20 cellular contexts compared by ENCODE assay signal in the genomic region with DNA sequence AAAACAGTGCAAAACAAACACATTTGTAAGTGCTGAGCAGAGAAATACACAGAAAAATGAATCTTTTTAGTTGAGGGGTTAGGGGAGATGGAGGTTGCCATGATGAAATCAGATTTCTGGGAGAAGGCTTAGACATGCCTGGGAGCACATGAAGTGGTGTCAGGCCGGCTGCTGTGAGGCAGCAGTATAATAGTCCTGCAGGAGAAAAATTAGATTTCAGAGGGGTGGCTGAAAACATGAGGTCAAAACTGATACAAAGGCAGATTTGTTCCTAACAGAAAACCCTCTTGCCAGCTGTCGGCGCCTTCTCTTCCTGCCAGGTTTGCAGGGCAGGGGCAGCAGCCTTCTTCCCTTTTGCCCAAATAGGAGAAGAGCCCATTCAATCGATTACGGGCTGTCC.
"Had no signal": no experiment of that assay in that cellular context is flagged by ENCODE, and none has a peak within 500 bp of the region (broad histone marks: within the 10 kb centered on the region; RNA-seq: fewer than 3 reads in every experiment).

No MANE protein-coding gene starts in this region.

- H3K9me3 ChIP-seq: gastroesophageal sphincter, neutrophil, ovary, prostate gland, right atrium auricular region had no signal

- H3K27ac ChIP-seq: coronary artery, gastroesophageal sphincter, neutrophil, ovary, prostate gland, right atrium auricular region had no signal

- H3K27me3 ChIP-seq: gastroesophageal sphincter, neutrophil, ovary, right atrium auricular region had no signal

- H3K36me3 ChIP-seq: neutrophil, ovary, prostate gland, right atrium auricular region had no signal

- DNase-seq: activated B cell treated with CpG ODN at 0.5 μM for 24 hours; activated CD4-positive, alpha-beta T cell treated with anti-CD3 and anti-CD28 coated beads for 36 hours; activated CD4-positive, alpha-beta T cell treated with anti-CD3 and anti-CD28 coated beads, Interleukin-2, amount 50 U/mL, for 4 hours; activated CD8-positive, alpha-beta memory T cell treated with anti-CD3 and anti-CD28 coated beads for 24 hours; activated CD8-positive, alpha-beta memory T cell treated with anti-CD3 and anti-CD28 coated beads, Interleukin-2, amount 50 U/mL, for 4 hours; activated naive CD4-positive, alpha-beta T cell; activated naive CD8-positive, alpha-beta T cell treated with anti-CD3 and anti-CD28 coated beads for 36 hours; activated T-cell treated with anti-CD3 and anti-CD28 coated beads, Interleukin-2, amount 50 U/mL, for 24 hours; cerebellar nuclear complex; left cardiac atrium; ovary; stimulated activated CD4-positive, alpha-beta T cell treated with anti-CD3 and anti-CD28 coated beads, Interleukin-4, amount 100 ng/mL, for 24 hours; stimulated activated naive CD4-positive, alpha-beta T cell treated with Interleukin-2 at 50 U/mL for 16 hours; T1000 had no signal

- H3K4me1 ChIP-seq: gastroesophageal sphincter, prostate gland, right atrium auricular region had no signal

- H3K4me3 ChIP-seq: coronary artery, gastroesophageal sphincter, ovary, prostate gland, right atrium auricular region had no signal

- ATAC-seq: activated CD4-positive, alpha-beta T cell treated with anti-CD3 and anti-CD28 coated beads for 36 hours; gastroesophageal sphincter; left cardiac atrium; natural killer cell treated with Interleukin-12 subunit alpha and Interleukin-12 subunit beta and Interleukin-15 and Interleukin-18, amount 100 ng/mL, for 72 hours had no signal
